Comparison of ENCODE assay signal across 1 cellular context in the genomic region with DNA sequence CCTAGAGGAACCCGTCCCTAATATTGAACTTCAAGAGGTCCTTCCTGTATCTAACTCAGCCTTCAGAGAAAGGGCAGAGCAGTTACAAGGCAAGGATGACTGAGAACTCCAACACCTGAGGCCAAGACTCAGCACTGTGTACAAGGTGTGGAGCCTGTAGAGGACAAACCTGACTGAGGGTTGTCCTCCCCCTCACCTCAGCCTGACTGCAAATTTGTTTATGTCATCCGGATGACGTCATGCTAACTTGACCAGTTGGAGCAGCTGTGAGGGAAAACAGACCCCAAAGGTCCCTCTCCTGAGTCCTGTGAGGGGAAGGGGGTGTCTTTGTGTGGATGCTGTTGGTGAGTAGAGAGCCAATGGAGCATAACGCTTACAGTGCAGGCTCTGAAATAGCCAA.
TF ChIP-seq lines count a peak whose summit lies in the region.

No MANE protein-coding gene starts in this region.

TF ChIP-seq in HepG2, 621 proteins besides CTCF, POLR2A, EP300 and RAD21 (continued from another document):
- TF ChIP-seq, protein P1, sequence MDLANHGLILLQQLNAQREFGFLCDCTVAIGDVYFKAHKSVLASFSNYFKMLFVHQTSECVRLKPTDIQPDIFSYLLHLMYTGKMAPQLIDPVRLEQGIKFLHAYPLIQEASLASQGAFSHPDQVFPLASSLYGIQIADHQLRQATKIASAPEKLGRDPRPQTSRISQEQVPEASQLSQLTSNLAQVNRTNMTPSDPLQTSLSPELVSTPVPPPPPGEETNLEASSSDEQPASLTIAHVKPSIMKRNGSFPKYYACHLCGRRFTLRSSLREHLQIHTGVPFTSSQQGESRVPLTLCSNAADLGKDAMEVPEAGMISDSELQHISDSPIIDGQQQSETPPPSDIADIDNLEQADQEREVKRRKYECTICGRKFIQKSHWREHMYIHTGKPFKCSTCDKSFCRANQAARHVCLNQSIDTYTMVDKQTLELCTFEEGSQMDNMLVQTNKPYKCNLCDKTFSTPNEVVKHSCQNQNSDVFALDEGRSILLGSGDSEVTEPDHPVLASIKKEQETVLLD (CRISPR knock-in tag; IDR thresholded peaks at IDR 0.05; ENCODE audit: low read depth) = no peak
- peak; percentile 99 for TF ChIP-seq ATF7 (IDR thresholded peaks at IDR 0.05)
- TF ChIP-seq ATF7 (CRISPR knock-in tag; IDR thresholded peaks at IDR 0.05) = no peak
- TF ChIP-seq, protein P2, sequence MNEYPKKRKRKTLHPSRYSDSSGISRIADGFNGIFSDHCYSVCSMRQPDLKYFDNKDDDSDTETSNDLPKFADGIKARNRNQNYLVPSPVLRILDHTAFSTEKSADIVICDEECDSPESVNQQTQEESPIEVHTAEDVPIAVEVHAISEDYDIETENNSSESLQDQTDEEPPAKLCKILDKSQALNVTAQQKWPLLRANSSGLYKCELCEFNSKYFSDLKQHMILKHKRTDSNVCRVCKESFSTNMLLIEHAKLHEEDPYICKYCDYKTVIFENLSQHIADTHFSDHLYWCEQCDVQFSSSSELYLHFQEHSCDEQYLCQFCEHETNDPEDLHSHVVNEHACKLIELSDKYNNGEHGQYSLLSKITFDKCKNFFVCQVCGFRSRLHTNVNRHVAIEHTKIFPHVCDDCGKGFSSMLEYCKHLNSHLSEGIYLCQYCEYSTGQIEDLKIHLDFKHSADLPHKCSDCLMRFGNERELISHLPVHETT (CRISPR knock-in tag; conservative IDR thresholded peaks at IDR 0.05) = no peak
- peak; percentile 93 for TF ChIP-seq CREB1 (IDR thresholded peaks at IDR 0.05)
- no peak for TF ChIP-seq CREB1 (CRISPR knock-in tag; IDR thresholded peaks at IDR 0.05)
